In genomic region chr5:83718936-83719495, GRCh38 we compare ENCODE assay signal across 18 cellular contexts. TPM values are rescaled to one million over a fixed set of nuclear protein-coding genes. Genes with fewer than 3 reads are reported as not detected.
DNase-seq lines count a peak whose midpoint lies in the region; ATAC-seq and TF ChIP-seq lines count a peak whose summit lies in the region.
"Had no signal": no experiment of that assay in that cellular context is flagged by ENCODE, and none has a peak within 500 bp of the region (broad histone marks: within the 10 kb centered on the region; RNA-seq: fewer than 3 reads in every experiment).

No MANE protein-coding gene starts in this region.

- no peaks in the 10 kb centered on the region for H3K36me3 Mint-ChIP-seq in mesothelial cell of epicardium
- H3K36me3 Mint-ChIP-seq in effector memory CD8-positive, alpha-beta T cell (ENCODE audit: insufficient read depth): no peaks in the 10 kb centered on the region
- H3K36me3 Mint-ChIP-seq: activated naive CD4-positive, alpha-beta T cell treated with anti-CD3 and anti-CD28 coated beads, Interleukin-2, amount 10 ng/mL, durations not matched to agents 7 days and 5 days; memory B cell; naive thymus-derived CD8-positive, alpha-beta T cell had no signal

- H3K4me1 ChIP-seq in HUES6 (ENCODE audit: control insufficient read depth, insufficient read depth, low read length): peaks cover 30% of the 10 kb centered on the region
- peaks cover 9% of the 10 kb centered on the region for H3K4me1 ChIP-seq in lower lobe of right lung

- H3K4me3 Mint-ChIP-seq in mesothelial cell of epicardium: no peak overlapping the region
- H3K4me3 Mint-ChIP-seq in effector memory CD8-positive, alpha-beta T cell: no peak overlapping the region
- H3K4me3 Mint-ChIP-seq: activated naive CD4-positive, alpha-beta T cell treated with anti-CD3 and anti-CD28 coated beads, Interleukin-2, amount 10 ng/mL, durations not matched to agents 7 days and 5 days; memory B cell; naive thymus-derived CD8-positive, alpha-beta T cell had no signal

- ATAC-seq in effector memory CD8-positive, alpha-beta T cell (replicated peaks): no peak
- ATAC-seq in lower lobe of right lung: no peak
- no peak for ATAC-seq in HG02678 (IDR thresholded peaks at IDR 0.05; ENCODE audit: unreplicated experiment)
- ATAC-seq: gastroesophageal sphincter had no signal

- H3K9me3 Mint-ChIP-seq in mesothelial cell of epicardium: no peaks in the 10 kb centered on the region
- H3K9me3 Mint-ChIP-seq in effector memory CD8-positive, alpha-beta T cell: no peaks in the 10 kb centered on the region
- H3K9me3 Mint-ChIP-seq: activated naive CD4-positive, alpha-beta T cell treated with anti-CD3 and anti-CD28 coated beads, Interleukin-2, amount 10 ng/mL, durations not matched to agents 7 days and 5 days; memory B cell; naive thymus-derived CD8-positive, alpha-beta T cell had no signal

- H3K27ac Mint-ChIP-seq in mesothelial cell of epicardium: peak overlapping the region; percentile 40
- no peak overlapping the region for H3K27ac Mint-ChIP-seq in effector memory CD8-positive, alpha-beta T cell
- H3K27ac Mint-ChIP-seq: activated naive CD4-positive, alpha-beta T cell treated with anti-CD3 and anti-CD28 coated beads, Interleukin-2, amount 10 ng/mL, durations not matched to agents 7 days and 5 days; memory B cell; naive thymus-derived CD8-positive, alpha-beta T cell; progenitor cell of endocrine pancreas had no signal

- DNase-seq in AG10803 (ENCODE audit: low read depth) (no peak), astrocyte of the spinal cord (ENCODE audit: low read depth, low spot score) (no peak), mesothelial cell of epicardium (ENCODE audit: low spot score in 2 of 2, unreplicated experiment in 2 of 2) (no peak), AG08396 (ENCODE audit: low spot score) (no peak), lower lobe of right lung (no peak)
- DNase-seq in effector memory CD8-positive, alpha-beta T cell: no peak
- DNase-seq: effector CD4-positive, alpha-beta T cell; Right ventricle myocardium superior; sigmoid colon had no signal

- peak overlapping the region; percentile 67 for H3K9ac ChIP-seq in HUES6 (ENCODE audit: low read length)

- H3K27me3 ChIP-seq in HUES6 (ENCODE audit: control insufficient read depth, insufficient read depth, low read length) (no peaks in the 10 kb centered on the region), lower lobe of right lung (ENCODE audit: low read depth) (peaks cover 24% of the 10 kb centered on the region)

- no peak for TF ChIP-seq CTCF in AG10803 (conservative IDR thresholded peaks at IDR 0.05; ENCODE audit: low read length)
- TF ChIP-seq CTCF in astrocyte of the spinal cord (IDR thresholded peaks at IDR 0.05; ENCODE audit: low read depth, low read length): no peak
- TF ChIP-seq CTCF in mesothelial cell of epicardium (IDR thresholded peaks at IDR 0.05; ENCODE audit: unreplicated experiment): no peak
- TF ChIP-seq CTCF in lower lobe of right lung (IDR thresholded peaks at IDR 0.05): no peak

- H3K9me3 ChIP-seq in HUES6 (ENCODE audit: control insufficient read depth, insufficient read depth, low read depth, low read length) (no peaks in the 10 kb centered on the region), lower lobe of right lung (no peaks in the 10 kb centered on the region)
- H3K9me3 ChIP-seq: gastroesophageal sphincter, sigmoid colon had no signal

- in situ Hi-C loops in astrocyte of the spinal cord (cut with HindIII; ENCODE audit: low sequenced_read_pairs): no loop called here

- peaks cover 7% of the 10 kb centered on the region for H3K27me3 Mint-ChIP-seq in mesothelial cell of epicardium (ENCODE audit: low read depth)
- H3K27me3 Mint-ChIP-seq in effector memory CD8-positive, alpha-beta T cell: peaks cover 40 to 54% of the 10 kb centered on the region in 2 donors

- H3K4me3 ChIP-seq in AG10803 (ENCODE audit: low read length): peak overlapping the region; percentile 65
- peak overlapping the region; percentile 74; the same call in 1 of the 2 replicates for H3K4me3 ChIP-seq in HUES6 (ENCODE audit: low read depth, low read length)
- peak overlapping the region; percentile 16 for H3K4me3 ChIP-seq in astrocyte of the spinal cord (ENCODE audit: low read depth, low read length)
- no peak overlapping the region for H3K4me3 ChIP-seq in lower lobe of right lung
- H3K4me3 ChIP-seq: gastroesophageal sphincter, sigmoid colon had no signal

- H3K27ac ChIP-seq in HUES6 (ENCODE audit: low read depth, low read length) (no peak overlapping the region), lower lobe of right lung (no peak overlapping the region)
- H3K27ac ChIP-seq: gastroesophageal sphincter, sigmoid colon had no signal

- H3K36me3 ChIP-seq in HUES6 (ENCODE audit: control insufficient read depth, insufficient read depth, low read length) (no peaks in the 10 kb centered on the region), lower lobe of right lung (no peaks in the 10 kb centered on the region)
- H3K36me3 ChIP-seq: gastroesophageal sphincter, sigmoid colon had no signal

- intact Hi-C loops in lower lobe of right lung (cut with DNase I): no loop called here

- H3K4me1 Mint-ChIP-seq in mesothelial cell of epicardium: peaks cover 46% of the 10 kb centered on the region
- H3K4me1 Mint-ChIP-seq in effector memory CD8-positive, alpha-beta T cell (ENCODE audit: low read depth in 2 of 2): peaks cover 6 to 12% of the 10 kb centered on the region in 2 donors

RNA-seq across cellular contexts. Expression of gene HAPLN1, which starts 1.6 kb away (rescaled TPM):
- total RNA-seq in mesothelial cell of epicardium: 1.4 to 2.8 TPM (median 1.9 TPM) in 3 replicates
- 0.21 TPM for total RNA-seq in lower lobe of right lung
- total RNA-seq: activated CD8-positive, alpha-beta memory T cell treated with anti-CD3 and anti-CD28 coated beads for 36 hours; esophagus mucosa; naive thymus-derived CD8-positive, alpha-beta T cell had no signal
